Comparison of ENCODE assay signal across 8 cellular contexts in the genomic region with DNA sequence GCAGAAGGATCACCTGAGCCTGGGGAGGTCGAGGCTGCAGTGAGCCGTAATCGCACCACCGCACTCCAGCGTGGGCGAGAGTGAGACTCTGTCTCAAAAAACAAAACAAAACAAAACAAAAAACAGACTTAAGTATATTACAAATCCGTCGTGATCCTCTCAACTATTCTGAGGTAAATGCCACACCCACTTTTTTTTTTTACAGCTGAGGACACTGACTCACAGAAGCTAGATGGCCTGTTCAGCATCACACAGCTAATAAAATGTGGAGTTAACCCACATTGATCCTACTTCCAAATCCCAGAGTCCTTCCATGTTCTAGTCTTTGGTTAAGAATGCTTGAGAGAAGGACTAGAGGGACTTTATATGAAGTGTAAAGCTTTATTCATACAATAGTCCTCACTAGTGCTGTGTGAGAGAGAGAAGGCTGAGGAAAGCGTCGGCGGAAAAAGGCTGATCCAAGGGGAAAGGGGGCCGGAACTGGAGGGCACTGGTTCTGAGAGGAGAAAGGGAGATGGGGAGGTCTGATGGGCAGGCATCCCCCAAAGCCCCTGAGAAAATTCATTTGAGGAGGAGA. TPM values are rescaled to one million over a fixed set of nuclear protein-coding genes. Genes with fewer than 3 reads are reported as not detected.
DNase-seq lines count a peak whose midpoint lies in the region; ATAC-seq and TF ChIP-seq lines count a peak whose summit lies in the region.

No MANE protein-coding gene starts in this region.

- TF ChIP-seq CTCF in fibroblast of mammary gland (conservative IDR thresholded peaks at IDR 0.05; ENCODE audit: control insufficient read depth, insufficient read depth, low read depth, low read length), result no peak

- peak overlapping the region; percentile 96 for H3K27ac Mint-ChIP-seq in activated naive CD4-positive, alpha-beta T cell treated with anti-CD3 and anti-CD28 coated beads, Interleukin-2, amount 50 U/mL, for 24 hours

- peaks cover 4% of the 10 kb centered on the region for H3K36me3 Mint-ChIP-seq in activated naive CD4-positive, alpha-beta T cell treated with anti-CD3 and anti-CD28 coated beads, Interleukin-2, amount 50 U/mL, for 24 hours

- peaks cover 22% of the 10 kb centered on the region for H3K4me1 Mint-ChIP-seq in activated naive CD4-positive, alpha-beta T cell treated with anti-CD3 and anti-CD28 coated beads, Interleukin-2, amount 50 U/mL, for 24 hours

- H3K27me3 Mint-ChIP-seq in activated naive CD4-positive, alpha-beta T cell treated with anti-CD3 and anti-CD28 coated beads, Interleukin-2, amount 50 U/mL, for 24 hours, result no peaks in the 10 kb centered on the region

- no peak for DNase-seq in activated naive CD4-positive, alpha-beta T cell treated with Interleukin-2 at 50 U/mL for 16 hours
- DNase-seq in SK-MEL-5 (ENCODE audit: low read depth, low spot score) (peak; percentile 10), fibroblast of mammary gland (ENCODE audit: low read depth) (peak; percentile 49), skeletal muscle cell (ENCODE audit: low read depth) (no peak), globus pallidus (ENCODE audit: low spot score) (no peak)

- in situ Hi-C loops in SK-MEL-5 (cut with HindIII; ENCODE audit: low pct_unique_long_range_greater_than_20kb, low sequenced_read_pairs), result no loop called here

- H3K4me3 ChIP-seq in fibroblast of mammary gland (ENCODE audit: control insufficient read depth, low read depth, low read length) (peak overlapping the region; percentile 90), skeletal muscle cell (ENCODE audit: low read depth, low read length) (peak overlapping the region; percentile 88)

- H3K9me3 Mint-ChIP-seq in activated naive CD4-positive, alpha-beta T cell treated with anti-CD3 and anti-CD28 coated beads, Interleukin-2, amount 50 U/mL, for 24 hours, result no peaks in the 10 kb centered on the region

- H3K4me3 Mint-ChIP-seq in activated naive CD4-positive, alpha-beta T cell treated with anti-CD3 and anti-CD28 coated beads, Interleukin-2, amount 50 U/mL, for 24 hours, result peak overlapping the region; percentile 99

- ATAC-seq in GM19328 (IDR thresholded peaks at IDR 0.05; ENCODE audit: unreplicated experiment), result no peak
- no peak for ATAC-seq in HG03025 (IDR thresholded peaks at IDR 0.05; ENCODE audit: low FRiP score, unreplicated experiment)

RNA-seq across cellular contexts. Expression of a gene that starts 0.6 kb away (rescaled TPM):
- total RNA-seq in SK-MEL-5 (2014; rRNA removed; shearing (Covaris generic)), result 32.1 and 42.0 TPM in 2 replicates
- 28.9 and 29.4 TPM in 2 replicates for polyA plus RNA-seq in SK-MEL-5 (2015; cell fraction: cytosol; rRNA removed)
- 35.0 and 36.5 TPM in 2 replicates for polyA plus RNA-seq in SK-MEL-5 (2015; cell fraction: nucleus; rRNA removed)

RNA-seq across cellular contexts. Expression of a gene that starts 0.7 kb away (rescaled TPM):
- total RNA-seq in SK-MEL-5 (2014; rRNA removed; shearing (Covaris generic)), result 11.3 and 12.6 TPM in 2 replicates
- polyA plus RNA-seq in SK-MEL-5 (2015; cell fraction: cytosol; rRNA removed), result 9.4 and 13.2 TPM in 2 replicates
- polyA plus RNA-seq in SK-MEL-5 (2015; cell fraction: nucleus; rRNA removed), result 268 and 351 TPM in 2 replicates

RNA-seq across cellular contexts. Expression of a gene that starts 11.7 kb away (rescaled TPM):
- total RNA-seq in SK-MEL-5 (2014; rRNA removed; shearing (Covaris generic)), result 26.8 and 28.1 TPM in 2 replicates
- 25.1 and 27.9 TPM in 2 replicates for polyA plus RNA-seq in SK-MEL-5 (2015; cell fraction: cytosol; rRNA removed)
- 243 and 287 TPM in 2 replicates for polyA plus RNA-seq in SK-MEL-5 (2015; cell fraction: nucleus; rRNA removed)

RNA-seq across cellular contexts. Expression of a gene that starts 11.7 kb away (rescaled TPM):
- total RNA-seq in SK-MEL-5 (2014; rRNA removed; shearing (Covaris generic)), result 4.7 and 6.3 TPM in 2 replicates
- 12.1 and 18.9 TPM in 2 replicates for polyA plus RNA-seq in SK-MEL-5 (2015; cell fraction: cytosol; rRNA removed)
- polyA plus RNA-seq in SK-MEL-5 (2015; cell fraction: nucleus; rRNA removed), result 29.9 and 30.1 TPM in 2 replicates

RNA-seq across cellular contexts. Expression of a gene that starts 39.5 kb away (rescaled TPM):
- 32.3 and 41.4 TPM in 2 replicates for total RNA-seq in SK-MEL-5 (2014; rRNA removed; shearing (Covaris generic))
- polyA plus RNA-seq in SK-MEL-5 (2015; cell fraction: cytosol; rRNA removed), result 44.0 and 58.6 TPM in 2 replicates
- 349 and 372 TPM in 2 replicates for polyA plus RNA-seq in SK-MEL-5 (2015; cell fraction: nucleus; rRNA removed)

Comparison
In these comparisons a context has a peak if more than half of its experiments do, and no peak if none do; other contexts are left out.
1. DNase-seq: peak in SK-MEL-5 (single experiment) and fibroblast of mammary gland (single experiment); none in activated naive CD4-positive, alpha-beta T cell treated with Interleukin-2 at 50 U/mL for 16 hours (single experiment), skeletal muscle cell (single experiment) and globus pallidus (single experiment).